Comparison of ENCODE assay signal across 9 cellular contexts in the genomic region with DNA sequence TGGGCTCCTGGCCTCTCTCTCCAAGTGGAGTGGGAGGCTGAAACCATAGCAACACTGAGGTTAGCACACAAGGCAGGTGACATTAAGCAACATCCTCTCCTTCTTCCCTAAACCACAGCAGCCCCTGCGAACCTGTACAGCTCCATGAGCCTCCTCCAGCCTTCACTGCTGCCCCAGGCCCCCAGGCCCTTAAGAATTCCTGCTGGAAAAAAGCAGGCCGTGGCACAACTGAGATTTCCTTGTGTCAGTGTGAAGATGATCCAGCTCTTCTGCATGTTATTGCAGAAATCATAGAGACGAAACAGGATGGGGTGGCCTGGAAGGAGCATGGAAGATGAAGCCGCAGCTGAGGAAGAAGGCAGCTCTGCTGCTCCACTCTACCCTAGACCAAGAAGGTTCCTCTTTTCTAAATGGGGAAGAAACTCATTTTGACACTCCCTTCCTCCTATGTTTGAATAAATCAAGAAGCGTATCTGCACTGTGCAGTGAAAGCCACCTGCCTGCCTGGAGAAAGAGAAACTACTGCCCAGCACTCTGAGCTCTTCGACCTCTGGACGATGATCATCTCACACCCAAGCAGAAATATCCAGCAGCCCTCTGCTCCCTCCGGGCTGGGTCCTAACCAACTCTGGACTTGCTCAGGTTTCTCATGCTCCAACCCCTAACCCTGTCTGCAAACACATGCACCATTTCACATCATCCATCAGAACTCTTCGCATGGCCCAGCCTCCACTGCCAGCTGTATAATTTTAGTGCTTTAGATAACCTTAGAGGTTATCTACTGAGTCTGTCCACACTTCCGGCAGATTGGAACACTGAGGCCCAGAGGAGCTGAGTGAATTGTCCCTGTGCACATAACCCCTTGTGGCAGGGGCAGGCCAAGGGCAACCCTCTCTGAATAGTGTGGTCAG. TPM values are rescaled to one million over a fixed set of nuclear protein-coding genes. Genes with fewer than 3 reads are reported as not detected.
DNase-seq lines count a peak whose midpoint lies in the region; ATAC-seq and TF ChIP-seq lines count a peak whose summit lies in the region.
"Had no signal": no experiment of that assay in that cellular context is flagged by ENCODE, and none has a peak within 500 bp of the region (broad histone marks: within the 10 kb centered on the region; RNA-seq: fewer than 3 reads in every experiment).

No MANE protein-coding gene starts in this region.

- no peak overlapping the region for H3K4me3 Mint-ChIP-seq in natural killer cell
- no peak overlapping the region for H3K4me3 Mint-ChIP-seq in CD8-positive, alpha-beta memory T cell
- no peak overlapping the region for H3K4me3 Mint-ChIP-seq in activated naive CD4-positive, alpha-beta T cell treated with anti-CD3 and anti-CD28 coated beads, Interleukin-2, amount 10 ng/mL, durations not matched to agents 7 days and 5 days

- H3K4me3 ChIP-seq in OCI-LY1 (ENCODE audit: low read depth, low read length, poor library complexity, severe bottlenecking), result no peak overlapping the region
- no peak overlapping the region for H3K4me3 ChIP-seq in CD8-positive, alpha-beta memory T cell (ENCODE audit: low read length)

- H3K4me1 Mint-ChIP-seq in natural killer cell, result peaks cover 13 to 26% of the 10 kb centered on the region in 2 donors
- H3K4me1 Mint-ChIP-seq in CD8-positive, alpha-beta memory T cell, result peaks cover 3 to 6% (median 5%) of the 10 kb centered on the region in 3 donors
- peaks cover 9% of the 10 kb centered on the region for H3K4me1 Mint-ChIP-seq in activated naive CD4-positive, alpha-beta T cell treated with anti-CD3 and anti-CD28 coated beads, Interleukin-2, amount 10 ng/mL, durations not matched to agents 7 days and 5 days

- H3K27ac ChIP-seq in OCI-LY1 (ENCODE audit: low read depth, low read length, poor library complexity, severe bottlenecking), result peak overlapping the region; percentile 13
- no peak overlapping the region for H3K27ac ChIP-seq in CD8-positive, alpha-beta memory T cell (ENCODE audit: low read depth, low read length)

- H3K27me3 Mint-ChIP-seq in natural killer cell (ENCODE audit: low read depth in 2 of 2), result peaks cover 0 to 9% of the 10 kb centered on the region in 2 donors
- H3K27me3 Mint-ChIP-seq in CD8-positive, alpha-beta memory T cell, result peaks cover 9 to 24% of the 10 kb centered on the region in 2 donors
- H3K27me3 Mint-ChIP-seq in activated naive CD4-positive, alpha-beta T cell treated with anti-CD3 and anti-CD28 coated beads, Interleukin-2, amount 10 ng/mL, durations not matched to agents 7 days and 5 days, result peaks cover 9% of the 10 kb centered on the region

- H3K9me2 ChIP-seq in OCI-LY1 (ENCODE audit: low read depth, low read length), result no peaks in the 10 kb centered on the region

- DNase-seq in natural killer cell, result no peak
- DNase-seq in AG08395 (ENCODE audit: low spot score), result no peak
- no peak for DNase-seq in CD8-positive, alpha-beta memory T cell
- no peak for DNase-seq in posterior vena cava (ENCODE audit: low spot score)
- DNase-seq in activated naive CD4-positive, alpha-beta T cell treated with anti-CD3 and anti-CD28 coated beads, Interleukin-2, amount 10 ng/mL, durations not matched to agents 7 days and 5 days, result no peak

- no peaks in the 10 kb centered on the region for H3K79me2 ChIP-seq in OCI-LY1 (ENCODE audit: insufficient read depth, low read length)

- no peak for TF ChIP-seq CTCF in OCI-LY1 (IDR thresholded peaks at IDR 0.05; ENCODE audit: low read length)
- no peak for TF ChIP-seq CTCF in natural killer cell (IDR thresholded peaks at IDR 0.05)

- H3K27me3 ChIP-seq in OCI-LY1 (ENCODE audit: insufficient read depth, low read length), result no peaks in the 10 kb centered on the region
- no peaks in the 10 kb centered on the region for H3K27me3 ChIP-seq in CD8-positive, alpha-beta memory T cell (ENCODE audit: insufficient read depth, low read length, poor library complexity, severe bottlenecking)

- intact Hi-C loops in natural killer cell (cut with micrococcal nuclease) (no loop called here), posterior vena cava (cut with DNase I) (no loop called here)

- no peaks in the 10 kb centered on the region for H3K36me3 Mint-ChIP-seq in natural killer cell
- peaks cover 0 to 2% (median 0%) of the 10 kb centered on the region in 3 donors for H3K36me3 Mint-ChIP-seq in CD8-positive, alpha-beta memory T cell
- no peaks in the 10 kb centered on the region for H3K36me3 Mint-ChIP-seq in activated naive CD4-positive, alpha-beta T cell treated with anti-CD3 and anti-CD28 coated beads, Interleukin-2, amount 10 ng/mL, durations not matched to agents 7 days and 5 days

- H4K20me1 ChIP-seq in OCI-LY1 (ENCODE audit: insufficient read depth, low read length), result no peaks in the 10 kb centered on the region

- H2AFZ ChIP-seq in OCI-LY1 (ENCODE audit: low read length), result no peak overlapping the region

- H3K9me3 ChIP-seq in OCI-LY1 (ENCODE audit: low read length), result no peaks in the 10 kb centered on the region
- no peaks in the 10 kb centered on the region for H3K9me3 ChIP-seq in CD8-positive, alpha-beta memory T cell (ENCODE audit: low read length)

- peak; percentile 91 for ATAC-seq in GM18870 (IDR thresholded peaks at IDR 0.05; ENCODE audit: unreplicated experiment)
- ATAC-seq in HG02840 (IDR thresholded peaks at IDR 0.05; ENCODE audit: low FRiP score, unreplicated experiment), result peak; percentile 93
- peak; percentile 31 to 88 (median 45) for ATAC-seq in natural killer cell

- CTCF ChIA-PET in CD8-positive, alpha-beta memory T cell (lab: Charles Lee), result interaction anchor here (1.3 kb wide), 1 partner anchor 401 kb away, joined by 3 read pairs; no protein-coding TSS in a partner anchor
- CTCF ChIA-PET in activated naive CD4-positive, alpha-beta T cell treated with anti-CD3 and anti-CD28 coated beads, Interleukin-2, amount 10 ng/mL, durations not matched to agents 7 days and 5 days (lab: Charles Lee), result interaction anchor here (0.8 to 6.0 kb wide), 11 partner anchors 10 to 562 kb away, joined by 3 to 63 read pairs (median 5); a partner anchor contains a TSS

- peak overlapping the region in 1 of 2 donors; percentile 27 for H3K27ac Mint-ChIP-seq in natural killer cell
- no peak overlapping the region for H3K27ac Mint-ChIP-seq in CD8-positive, alpha-beta memory T cell
- H3K27ac Mint-ChIP-seq in activated naive CD4-positive, alpha-beta T cell treated with anti-CD3 and anti-CD28 coated beads, Interleukin-2, amount 10 ng/mL, durations not matched to agents 7 days and 5 days, result no peak overlapping the region

- no peaks in the 10 kb centered on the region for H3F3A ChIP-seq in OCI-LY1 (ENCODE audit: insufficient read depth, low read length)

- POLR2A ChIA-PET in CD8-positive, alpha-beta memory T cell (lab: Charles Lee), result no interaction called here

- no peaks in the 10 kb centered on the region for H3K9me3 Mint-ChIP-seq in natural killer cell
- no peaks in the 10 kb centered on the region for H3K9me3 Mint-ChIP-seq in CD8-positive, alpha-beta memory T cell
- H3K9me3 Mint-ChIP-seq in activated naive CD4-positive, alpha-beta T cell treated with anti-CD3 and anti-CD28 coated beads, Interleukin-2, amount 10 ng/mL, durations not matched to agents 7 days and 5 days, result no peaks in the 10 kb centered on the region

- H3K4me2 ChIP-seq in OCI-LY1 (ENCODE audit: low read length), result peak overlapping the region; percentile 33; the same call in 1 of the 2 replicates

- no peak overlapping the region; the same call in 1 of the 2 replicates for H3K9ac ChIP-seq in OCI-LY1 (ENCODE audit: low read length)

- H3K36me3 ChIP-seq in OCI-LY1 (ENCODE audit: insufficient read depth, low read length), result no peaks in the 10 kb centered on the region
- no peaks in the 10 kb centered on the region for H3K36me3 ChIP-seq in CD8-positive, alpha-beta memory T cell (ENCODE audit: insufficient read depth, low read length)

- H3K4me1 ChIP-seq in OCI-LY1 (ENCODE audit: insufficient read depth, low read length, severe bottlenecking), result peaks cover 17% of the 10 kb centered on the region
- no peaks in the 10 kb centered on the region for H3K4me1 ChIP-seq in CD8-positive, alpha-beta memory T cell (ENCODE audit: insufficient read depth, low read length)

RNA-seq across cellular contexts. Expression of a gene that starts 20.7 kb away (rescaled TPM):
- 10 to 100 TPM; 19.0 to 27.5 (median 22.9) TPM for total RNA-seq in natural killer cell
- 10 to 100 TPM; 20.1 to 21.8 TPM for total RNA-seq in CD8-positive, alpha-beta memory T cell
- polyA plus RNA-seq in CD8-positive, alpha-beta memory T cell, result 3.8 TPM
- 10 to 100 TPM; 17.5 to 18.4 TPM for total RNA-seq in posterior vena cava

RNA-seq across cellular contexts. Expression of a gene that starts 33.0 kb away (rescaled TPM):
- 10 to 100 TPM; 29.0 to 41.8 (median 38.7) TPM for total RNA-seq in natural killer cell
- 10 to 100 TPM; 52.1 to 55.2 TPM for total RNA-seq in CD8-positive, alpha-beta memory T cell
- 29.6 TPM for polyA plus RNA-seq in CD8-positive, alpha-beta memory T cell
- 10 to 100 TPM; 17.6 to 23.4 TPM for total RNA-seq in posterior vena cava

RNA-seq across cellular contexts. Expression of a gene that starts 49.5 kb away (rescaled TPM):
- not detected for total RNA-seq in natural killer cell
- total RNA-seq in CD8-positive, alpha-beta memory T cell, result not detected
- polyA plus RNA-seq in CD8-positive, alpha-beta memory T cell, result not detected
- total RNA-seq in posterior vena cava, result not detected
- total RNA-seq: bronchial epithelial cell had no signal

RNA-seq across cellular contexts. Expression of a gene that starts 53.9 kb away (rescaled TPM):
- total RNA-seq in natural killer cell (10 to 100 TPM; 50.4 to 58.7 (median 52.3) TPM), posterior vena cava (10 to 100 TPM; 14.7 to 17.6 TPM)
- 10 to 100 TPM; 56.0 to 58.7 TPM for total RNA-seq in CD8-positive, alpha-beta memory T cell
- 9.6 TPM for polyA plus RNA-seq in CD8-positive, alpha-beta memory T cell
